Comparison of ENCODE assay signal across 28 cellular contexts in the genomic region with DNA sequence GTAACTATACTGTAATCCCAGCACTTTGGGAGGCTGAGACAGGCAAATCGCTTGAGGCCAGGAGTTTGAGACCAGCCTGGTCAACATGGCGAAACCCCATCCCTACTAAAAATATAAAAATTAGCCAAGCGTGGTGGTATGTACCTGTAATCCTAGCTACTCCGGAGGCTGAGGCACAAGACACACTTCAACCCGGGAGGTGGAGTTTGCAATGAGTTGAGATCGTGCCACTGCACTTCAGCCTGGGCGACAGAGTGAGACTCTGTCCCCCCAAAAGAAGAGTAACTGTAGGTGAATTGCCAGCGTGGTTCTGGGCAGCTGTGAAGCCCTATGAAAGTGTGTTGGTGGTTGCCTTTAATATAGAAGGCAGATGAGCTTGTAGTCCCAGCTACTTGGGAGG.
A peak's percentile ranks its signal among the peaks of the same experiment; 100 is the strongest.
DNase-seq lines count a peak whose midpoint lies in the region; ATAC-seq and TF ChIP-seq lines count a peak whose summit lies in the region.
"Had no signal": no experiment of that assay in that cellular context is flagged by ENCODE, and none has a peak within 500 bp of the region (broad histone marks: within the 10 kb centered on the region; RNA-seq: fewer than 3 reads in every experiment).

No MANE protein-coding gene starts in this region.

- POLR2A ChIA-PET in WTC11 (lab: Charles Lee) = no interaction called here

- no peaks in the 10 kb centered on the region for H3K36me3 ChIP-seq in esophagus (ENCODE audit: control insufficient read depth in 2 of 2, insufficient read depth in 2 of 2, low read length in 1 of 2)
- H3K36me3 ChIP-seq in neutrophil = no peaks in the 10 kb centered on the region
- no peaks in the 10 kb centered on the region for H3K36me3 ChIP-seq in HAP-1 (replicated peaks)
- H3K36me3 ChIP-seq: BE2C, MG63 had no signal

- CTCF ChIA-PET in Calu3 (lab: Charles Lee) (interaction anchor here (0.7 kb wide), 1 partner anchor 413 kb away, joined by 4 read pairs; no protein-coding TSS in a partner anchor), WTC11 (lab: Charles Lee) (no interaction called here)

- H3K36me3 Mint-ChIP-seq in Calu3 (ENCODE audit: insufficient read depth, unreplicated experiment) (peaks cover 19% of the 10 kb centered on the region), WTC11 (0 out of 2 replicates have a peak, but pooled peaks cover 4% of the 10 kb centered on the region)
- no peaks in the 10 kb centered on the region for H3K36me3 Mint-ChIP-seq in activated T-helper 17 cell treated with anti-CD3 and anti-CD28 coated beads, Interleukin-2, amount 50 U/mL, for 72 hours (ENCODE audit: low read depth)

- TF ChIP-seq POLR2A in erythroblast (IDR thresholded peaks at IDR 0.05; ENCODE audit: low read length) = no peak

- H3K27me3 Mint-ChIP-seq in Calu3 (ENCODE audit: unreplicated experiment) (no peaks in the 10 kb centered on the region), WTC11 (ENCODE audit: low read depth) (no peaks in the 10 kb centered on the region)
- no peaks in the 10 kb centered on the region for H3K27me3 Mint-ChIP-seq in activated T-helper 17 cell treated with anti-CD3 and anti-CD28 coated beads, Interleukin-2, amount 50 U/mL, for 72 hours
- H3K27me3 Mint-ChIP-seq: CD8-positive, alpha-beta memory T cell had no signal

- intact Hi-C loops in Calu3 (cut with micrococcal nuclease; ENCODE audit: unreplicated experiment) = loop anchor here (2.0 to 10.0 kb wide), 4 partner anchors 125 to 475 kb away; no protein-coding TSS in a partner anchor

- 94 to 96% methylated on average over 8 of the region's 8 CpGs for WGBS in esophagus, 2 donors

- H3K27me3 ChIP-seq in esophagus (ENCODE audit: control insufficient read depth in 1 of 2, insufficient read depth in 2 of 2, low read length in 2 of 2) = no peaks in the 10 kb centered on the region
- no peaks in the 10 kb centered on the region for H3K27me3 ChIP-seq in neutrophil
- no peaks in the 10 kb centered on the region for H3K27me3 ChIP-seq in HAP-1 (ENCODE audit: low read depth)
- H3K27me3 ChIP-seq: BE2C, MG63 had no signal

- BruUV-seq in Calu3 (replicated peaks; lab: Mats Ljungman, UMichigan) = no TSS peak

- H3K4me3 Mint-ChIP-seq in Calu3 (ENCODE audit: low read depth, unreplicated experiment) (no peak overlapping the region), WTC11 (no peak overlapping the region)
- no peak overlapping the region for H3K4me3 Mint-ChIP-seq in activated T-helper 17 cell treated with anti-CD3 and anti-CD28 coated beads, Interleukin-2, amount 50 U/mL, for 72 hours
- H3K4me3 Mint-ChIP-seq: HFFc6 had no signal

- H3K4me1 ChIP-seq in esophagus (ENCODE audit: control insufficient read depth in 2 of 2, insufficient read depth in 2 of 2, low read length in 1 of 2) = peaks cover 15 to 47% of the 10 kb centered on the region in 2 donors
- H3K4me1 ChIP-seq in neutrophil (ENCODE audit: control insufficient read depth in 1 of 2, insufficient read depth in 1 of 2, low read depth in 1 of 2, low read length in 1 of 2) = peaks cover 53 to 80% of the 10 kb centered on the region in 2 experiments
- H3K4me1 ChIP-seq in HAP-1 = no peaks in the 10 kb centered on the region

- no peak for TF ChIP-seq CTCF in Calu3 (IDR thresholded peaks at IDR 0.05; ENCODE audit: unreplicated experiment)
- no peak for TF ChIP-seq CTCF in neutrophil (IDR thresholded peaks at IDR 0.05)
- no peak for TF ChIP-seq CTCF in WTC11 (IDR thresholded peaks at IDR 0.05)

- H3K4me3 ChIP-seq in esophagus (ENCODE audit: low read depth in 1 of 2, low read length in 2 of 2) = no peak overlapping the region
- no peak overlapping the region for H3K4me3 ChIP-seq in neutrophil (ENCODE audit: low read depth in 1 of 2, low read length in 1 of 2)
- H3K4me3 ChIP-seq in HAP-1 = no peak overlapping the region
- H3K4me3 ChIP-seq: GM23248, MG63, SK-N-MC had no signal

- H3K9me3 ChIP-seq in esophagus (ENCODE audit: control insufficient read depth in 2 of 2, insufficient read depth in 1 of 2, low read depth in 1 of 2, low read length in 1 of 2) = no peaks in the 10 kb centered on the region
- no peaks in the 10 kb centered on the region for H3K9me3 ChIP-seq in neutrophil
- H3K9me3 ChIP-seq in HAP-1 = no peaks in the 10 kb centered on the region
- H3K9me3 ChIP-seq: BE2C, MG63 had no signal

- H3K27ac ChIP-seq in esophagus (ENCODE audit: low read depth in 2 of 2, low read length in 1 of 2) = peak overlapping the region; percentile 92 to 97
- peak overlapping the region; percentile 13 for H3K27ac ChIP-seq in neutrophil
- H3K27ac ChIP-seq: GM23248, SK-N-MC had no signal

- H3K4me1 Mint-ChIP-seq in Calu3 (ENCODE audit: low read depth, unreplicated experiment) = peaks cover 100% of the 10 kb centered on the region
- peaks cover 56% of the 10 kb centered on the region for H3K4me1 Mint-ChIP-seq in activated T-helper 17 cell treated with anti-CD3 and anti-CD28 coated beads, Interleukin-2, amount 50 U/mL, for 72 hours
- H3K4me1 Mint-ChIP-seq in WTC11 = peaks cover 58% of the 10 kb centered on the region

- DNase-seq in Calu3 = no peak
- no peak for DNase-seq in HAP-1 (ENCODE audit: low spot score in 2 of 2)
- no peak for DNase-seq in erythroblast (lab: John Stamatoyannopoulos, UW)
- no peak for DNase-seq in WTC11 (ENCODE audit: low spot score)
- no peak for DNase-seq in GM19240 (ENCODE audit: insufficient read length, low spot score)
- DNase-seq: 8988T; ACHN; BE2C; CD8-positive, alpha-beta memory T cell; DMS153; DND-41; GM23248; H9; HFFc6; KBM-7; MG63; NCI-H1105 treated with DMSO at 0.1 percent for 48 hours; NCI-H146; NCI-H1930; NCI-H2107; NCI-H524; NCI-H774; SHP77 had no signal

- ATAC-seq in activated T-helper 17 cell treated with anti-CD3 and anti-CD28 coated beads, Interleukin-2, amount 50 U/mL, for 72 hours (replicated peaks) = no peak
- no peak for ATAC-seq in WTC11

- in situ Hi-C loops in HAP-1 (cut with MboI; ENCODE audit: low sequenced_read_pairs) = no loop called here

- H3K27ac Mint-ChIP-seq in Calu3 (ENCODE audit: unreplicated experiment) (peak overlapping the region; percentile 20), WTC11 (no peak overlapping the region)
- H3K27ac Mint-ChIP-seq in activated T-helper 17 cell treated with anti-CD3 and anti-CD28 coated beads, Interleukin-2, amount 50 U/mL, for 72 hours = peak overlapping the region; percentile 46
- H3K27ac Mint-ChIP-seq: HFFc6 had no signal

- H3K9me3 Mint-ChIP-seq in Calu3 (ENCODE audit: low read depth, unreplicated experiment) (no peaks in the 10 kb centered on the region), WTC11 (peaks cover 5% of the 10 kb centered on the region)
- H3K9me3 Mint-ChIP-seq in activated T-helper 17 cell treated with anti-CD3 and anti-CD28 coated beads, Interleukin-2, amount 50 U/mL, for 72 hours = no peaks in the 10 kb centered on the region
- H3K9me3 Mint-ChIP-seq: CD14-positive monocyte; CD8-positive, alpha-beta memory T cell; H9; HFFc6 had no signal

TF ChIP-seq in WTC11, 78 proteins besides CTCF, POLR2A, EP300 and RAD21:
- no peak for TF ChIP-seq ZNF317 (CRISPR knock-in tag; IDR thresholded peaks at IDR 0.05; ENCODE audit: borderline replicate concordance, low read depth)
- TF ChIP-seq SMAD3 (CRISPR knock-in tag; IDR thresholded peaks at IDR 0.05; ENCODE audit: borderline replicate concordance) = no peak
